In genomic region chr3:121508384-121508783, GRCh38 we compare ENCODE assay signal across 35 cellular contexts. TPM values are rescaled to one million over a fixed set of nuclear protein-coding genes. Genes with fewer than 3 reads are reported as not detected.
"Had no signal": no experiment of that assay in that cellular context is flagged by ENCODE, and none has a peak within 500 bp of the region (broad histone marks: within the 10 kb centered on the region; RNA-seq: fewer than 3 reads in every experiment).

No MANE protein-coding gene starts in this region.

- DNase-seq: activated CD4-positive, alpha-beta T cell treated with anti-CD3 and anti-CD28 coated beads, Interleukin-2, amount 10 ng/mL, durations not matched to agents 24 days and 14 days; activated CD4-positive, alpha-beta T cell treated with anti-CD3 and anti-CD28 coated beads, Interleukin-2, amount 50 U/mL, for 4 hours; activated CD8-positive, alpha-beta T cell treated with anti-CD3 and anti-CD28 coated beads for 36 hours; activated gamma-delta T cell; activated naive CD4-positive, alpha-beta T cell treated with anti-CD3 and anti-CD28 coated beads for 36 hours; activated T-cell treated with anti-CD3 and anti-CD28 coated beads, Interleukin-2, amount 50 U/mL, for 1 hour; activated T-cell treated with anti-CD3 and anti-CD28 coated beads, Interleukin-2, amount 50 U/mL, for 72 hours; adrenal gland; caudate nucleus; IMR-90; NCI-H1105; NCI-H1436; NCI-H1694; NCI-H1930; NCI-H2081 treated with DMSO at 0.1 percent for 48 hours; NCI-H226; NCI-H446 treated with DMSO at 0.1 percent for 48 hours; NCI-H524 treated with DMSO at 0.1 percent for 48 hours; PC-3; Peyer's patch; SW 1271; T-helper 1 cell; T-helper 2 cell; T-helper 9 cell; WERI-Rb-1 had no signal

- H3K9me3 Mint-ChIP-seq: activated CD4-positive, alpha-beta T cell treated with anti-CD3 and anti-CD28 coated beads, Interleukin-2, amount 10 ng/mL, durations not matched to agents 24 days and 14 days; activated CD8-positive, alpha-beta T cell treated with anti-CD3 and anti-CD28 coated beads for 36 hours; activated naive CD4-positive, alpha-beta T cell treated with anti-CD3 and anti-CD28 coated beads for 36 hours; activated naive CD4-positive, alpha-beta T cell treated with anti-CD3 and anti-CD28 coated beads, Interleukin-2, amount 50 U/mL, for 72 hours; activated T-cell treated with anti-CD3 and anti-CD28 coated beads, Interleukin-2, amount 50 U/mL, for 72 hours; activated T-helper 2 cell treated with anti-CD3 and anti-CD28 coated beads, Interferon-gamma antibody, Interleukin-2, Interleukin-4, amounts not matched to agents 10 μg/mL and 5 μg/mL and 100 μg/mL, durations not matched to agents 14 hours and 24 hours and 36 hours had no signal

- H3K36me3 ChIP-seq: adrenal gland, Peyer's patch had no signal

- H3K27ac Mint-ChIP-seq: activated CD4-positive, alpha-beta T cell treated with anti-CD3 and anti-CD28 coated beads, Interleukin-2, amount 10 ng/mL, durations not matched to agents 24 days and 14 days; activated CD8-positive, alpha-beta T cell treated with anti-CD3 and anti-CD28 coated beads for 36 hours; activated naive CD4-positive, alpha-beta T cell treated with anti-CD3 and anti-CD28 coated beads for 36 hours; activated naive CD4-positive, alpha-beta T cell treated with anti-CD3 and anti-CD28 coated beads, Interleukin-2, amount 50 U/mL, for 72 hours; activated T-cell treated with anti-CD3 and anti-CD28 coated beads, Interleukin-2, amount 50 U/mL, for 72 hours; activated T-helper 2 cell treated with anti-CD3 and anti-CD28 coated beads, Interferon-gamma antibody, Interleukin-2, Interleukin-4, amounts not matched to agents 10 μg/mL and 5 μg/mL and 100 μg/mL, durations not matched to agents 14 hours and 24 hours and 36 hours had no signal

- H3K27me3 ChIP-seq: adrenal gland, Peyer's patch had no signal

- H3K4me3 Mint-ChIP-seq: activated CD4-positive, alpha-beta T cell treated with anti-CD3 and anti-CD28 coated beads, Interleukin-2, amount 10 ng/mL, durations not matched to agents 24 days and 14 days; activated CD8-positive, alpha-beta T cell treated with anti-CD3 and anti-CD28 coated beads for 36 hours; activated naive CD4-positive, alpha-beta T cell treated with anti-CD3 and anti-CD28 coated beads for 36 hours; activated T-cell treated with anti-CD3 and anti-CD28 coated beads, Interleukin-2, amount 50 U/mL, for 72 hours; brain had no signal

- H3K27ac ChIP-seq: adrenal gland, RWPE1, WERI-Rb-1 had no signal

- H3K27me3 Mint-ChIP-seq: activated CD4-positive, alpha-beta T cell treated with anti-CD3 and anti-CD28 coated beads, Interleukin-2, amount 10 ng/mL, durations not matched to agents 24 days and 14 days; activated CD8-positive, alpha-beta T cell treated with anti-CD3 and anti-CD28 coated beads for 36 hours had no signal

- H3K9me3 ChIP-seq: adrenal gland, Peyer's patch had no signal

- H3K4me1 Mint-ChIP-seq: brain had no signal

- H3K36me3 Mint-ChIP-seq: brain had no signal

- H3K4me1 ChIP-seq: adrenal gland had no signal

- H3K4me3 ChIP-seq: adrenal gland, K562, Peyer's patch had no signal

RNA-seq across cellular contexts. Expression of gene ARGFX, which starts 59.4 kb away (rescaled TPM):
- total RNA-seq: activated CD4-positive, alpha-beta T cell treated with anti-CD3 and anti-CD28 coated beads, Interleukin-2, amount 10 ng/mL, durations not matched to agents 24 days and 14 days; activated CD8-positive, alpha-beta memory T cell treated with anti-CD3 and anti-CD28 coated beads for 36 hours; activated CD8-positive, alpha-beta T cell treated with anti-CD3 and anti-CD28 coated beads for 36 hours; activated naive CD4-positive, alpha-beta T cell treated with anti-CD3 and anti-CD28 coated beads for 36 hours; activated naive CD4-positive, alpha-beta T cell treated with anti-CD3 and anti-CD28 coated beads, Interleukin-2, amount 50 U/mL, for 72 hours; activated T-cell treated with anti-CD3 and anti-CD28 coated beads, Interleukin-2, amount 50 U/mL, for 72 hours; activated T-helper 2 cell treated with anti-CD3 and anti-CD28 coated beads, Interferon-gamma antibody, Interleukin-2, Interleukin-4, amounts not matched to agents 10 μg/mL and 5 μg/mL and 100 μg/mL, durations not matched to agents 14 hours and 24 hours and 36 hours; adrenal gland; astrocyte; bronchial epithelial cell; IMR-90; K562; MCF 10A; PC-3; Peyer's patch; Right ventricle myocardium inferior had no signal
- polyA plus RNA-seq: adrenal gland, IMR-90, K562 had no signal
